ENCODE assay signal across 8 cellular contexts in genomic region chr5:23139338-23140171, GRCh38.
A peak's percentile ranks its signal among the peaks of the same experiment; 100 is the strongest.
DNase-seq lines count a peak whose midpoint lies in the region; ATAC-seq, FAIRE-seq and TF ChIP-seq lines count a peak whose summit lies in the region.

No MANE protein-coding gene starts in this region.

- ATAC-seq in HG03575 (IDR thresholded peaks at IDR 0.05; ENCODE audit: extremely low read depth, insufficient number of reproducible peaks, low FRiP score, unreplicated experiment) = peak; percentile 64
- ATAC-seq in HG03039 (IDR thresholded peaks at IDR 0.05; ENCODE audit: unreplicated experiment) = no peak

- no peak for DNase-seq in GM12891 (ENCODE audit: insufficient read length, low spot score)
- peak; percentile 46 for DNase-seq in SHP77 treated with DMSO at 0.1 percent for 48 hours (lab: John Stamatoyannopoulos, UW)
- DNase-seq in DMS79 treated with DMSO at 0.1 percent for 48 hours (lab: John Stamatoyannopoulos, UW) = no peak
- DNase-seq in activated CD4-positive, alpha-beta T cell treated with anti-CD3 and anti-CD28 coated beads for 1 hour = no peak
- no peak for DNase-seq in DMS114 treated with DMSO at 0.1 percent for 48 hours (lab: John Stamatoyannopoulos, UW; ENCODE audit: unreplicated experiment)

- TF ChIP-seq POLR2A in GM12891 (IDR thresholded peaks at IDR 0.05; ENCODE audit: low read depth, low read length) = no peak

- FAIRE-seq in GM12891 (lab: Jason Lieb, UNC) (peak; percentile 83), islet of Langerhans (lab: Jason Lieb, UNC) (peak; percentile 17)

TF ChIP-seq in GM12891, 5 proteins besides CTCF, POLR2A, EP300 and RAD21:
- TF ChIP-seq PAX5 (IDR thresholded peaks at IDR 0.05; ENCODE audit: insufficient read depth, low read length, severe bottlenecking) (no peak), SPI1 (IDR thresholded peaks at IDR 0.05; ENCODE audit: low read depth, low read length) (no peak), POLR2AphosphoS5 (IDR thresholded peaks at IDR 0.05; ENCODE audit: low read depth, low read length) (no peak), TAF1 (IDR thresholded peaks at IDR 0.05; ENCODE audit: low read depth, low read length) (no peak), POU2F2 (IDR thresholded peaks at IDR 0.05; ENCODE audit: low read depth, low read length) (no peak)
